20 cellular contexts compared by ENCODE assay signal in the genomic region with DNA sequence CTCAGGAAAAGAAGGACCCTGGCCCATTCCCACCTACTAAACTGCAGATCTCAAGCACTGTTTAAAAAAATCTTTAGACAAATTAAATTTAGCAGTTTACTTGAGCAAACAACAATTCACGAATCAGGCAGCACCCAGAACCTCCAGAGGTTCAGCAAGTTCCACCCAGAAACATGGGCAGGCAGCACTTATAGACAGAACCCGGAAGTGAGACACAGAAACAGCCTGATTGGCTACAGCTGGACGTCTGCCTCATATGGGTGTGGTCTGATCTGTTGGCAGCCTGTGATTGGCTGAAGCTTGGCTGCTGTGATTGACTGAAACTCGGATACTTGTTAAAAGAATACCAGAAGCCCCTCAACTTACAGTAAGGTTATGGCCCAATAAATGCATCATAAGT. TPM values are rescaled to one million over a fixed set of nuclear protein-coding genes. Genes with fewer than 3 reads are reported as not detected.
DNase-seq lines count a peak whose midpoint lies in the region; ATAC-seq, FAIRE-seq and TF ChIP-seq lines count a peak whose summit lies in the region.
"Had no signal": no experiment of that assay in that cellular context is flagged by ENCODE, and none has a peak within 500 bp of the region (broad histone marks: within the 10 kb centered on the region; RNA-seq: fewer than 3 reads in every experiment).

No MANE protein-coding gene starts in this region.

- ATAC-seq in GM18502 (IDR thresholded peaks at IDR 0.05; ENCODE audit: poor library complexity, unreplicated experiment), result no peak
- ATAC-seq: activated naive CD8-positive, alpha-beta T cell treated with anti-CD3 and anti-CD28 coated beads, Interleukin-2, amount 50 U/mL, for 24 hours; heart left ventricle; pancreas had no signal

- POLR2A ChIA-PET in MCF 10A (lab: Yijun Ruan, JAX), result no interaction called here

- H3K27me3 ChIP-seq in breast epithelium, result peaks cover 0 to 4% of the 10 kb centered on the region in 2 donors
- H3K27me3 ChIP-seq in ascending aorta, result no peaks in the 10 kb centered on the region

- H3K36me3 ChIP-seq in breast epithelium (no peaks in the 10 kb centered on the region), ascending aorta (no peaks in the 10 kb centered on the region)
- H3K36me3 ChIP-seq: BLaER1, heart left ventricle, pancreas had no signal

- no TSS peak for BruUV-seq in MCF 10A (replicated peaks; lab: Mats Ljungman, UMichigan)

- TF ChIP-seq CTCF in breast epithelium (IDR thresholded peaks at IDR 0.05), result no peak
- no peak for TF ChIP-seq CTCF in MCF 10A (IDR thresholded peaks at IDR 0.05; ENCODE audit: unreplicated experiment)
- TF ChIP-seq CTCF in ascending aorta (IDR thresholded peaks at IDR 0.05), result no peak
- no peak for TF ChIP-seq CTCF in nephron (IDR thresholded peaks at IDR 0.05; ENCODE audit: unreplicated experiment in 3 of 3)

- CTCF ChIA-PET in MCF 10A (lab: Yijun Ruan, JAX), result no interaction called here

- H3K27ac ChIP-seq in breast epithelium (peak overlapping the region; percentile 54 to 95), ascending aorta (peak overlapping the region; percentile 92 to 94)
- H3K27ac ChIP-seq: BLaER1, dorsolateral prefrontal cortex, pancreas had no signal

- H3K9me3 Mint-ChIP-seq in MCF 10A (ENCODE audit: unreplicated experiment), result peaks cover 21% of the 10 kb centered on the region
- peaks cover 26% of the 10 kb centered on the region for H3K9me3 Mint-ChIP-seq in nephron

- H3K27me3 Mint-ChIP-seq in MCF 10A (ENCODE audit: insufficient read depth, unreplicated experiment), result peaks cover 11% of the 10 kb centered on the region
- peaks cover 13% of the 10 kb centered on the region for H3K27me3 Mint-ChIP-seq in nephron (ENCODE audit: low read depth)

- no peak for FAIRE-seq in GM12892 (lab: Jason Lieb, UNC)
- FAIRE-seq: A204.1, G401.6, GM12891, pancreas had no signal

- no peaks in the 10 kb centered on the region for H3K4me1 Mint-ChIP-seq in MCF 10A (ENCODE audit: insufficient read depth, unreplicated experiment)
- peaks cover 43% of the 10 kb centered on the region for H3K4me1 Mint-ChIP-seq in nephron

- H3K4me3 Mint-ChIP-seq in MCF 10A (ENCODE audit: unreplicated experiment), result no peak overlapping the region
- H3K4me3 Mint-ChIP-seq in nephron, result no peak overlapping the region
- H3K4me3 Mint-ChIP-seq: activated naive CD8-positive, alpha-beta T cell treated with anti-CD3 and anti-CD28 coated beads, Interleukin-2, amount 50 U/mL, for 24 hours had no signal

- H3K4me3 ChIP-seq in breast epithelium (no peak overlapping the region), ascending aorta (no peak overlapping the region)
- H3K4me3 ChIP-seq: BLaER1, dorsolateral prefrontal cortex, heart left ventricle, pancreas had no signal

- intact Hi-C loops in breast epithelium (cut with DNase I; ENCODE audit: low total_unique reads), result no loop called here
- intact Hi-C loops in MCF 10A (cut with micrococcal nuclease), result no loop called here
- intact Hi-C loops in ascending aorta (cut with DNase I), result no loop called here

- H3K9me3 ChIP-seq in breast epithelium (peaks cover 0 to 4% of the 10 kb centered on the region in 2 donors), ascending aorta (no peaks in the 10 kb centered on the region)
- H3K9me3 ChIP-seq: pancreas had no signal

- H3K27ac Mint-ChIP-seq in MCF 10A (ENCODE audit: low read depth, unreplicated experiment) (no peak overlapping the region), nephron (peak overlapping the region in 2 of 3 experiments; percentile 59 to 63)
- H3K27ac Mint-ChIP-seq: activated naive CD8-positive, alpha-beta T cell treated with anti-CD3 and anti-CD28 coated beads, Interleukin-2, amount 50 U/mL, for 24 hours had no signal

- TF ChIP-seq POLR2A in breast epithelium (IDR thresholded peaks at IDR 0.05) (no peak), GM12892 (IDR thresholded peaks at IDR 0.05; ENCODE audit: low read depth, low read length) (no peak)

- no peaks in the 10 kb centered on the region for H3K36me3 Mint-ChIP-seq in MCF 10A (ENCODE audit: insufficient read depth, unreplicated experiment)
- H3K36me3 Mint-ChIP-seq in nephron (ENCODE audit: low read depth), result peaks cover 4% of the 10 kb centered on the region

- DNase-seq in breast epithelium (ENCODE audit: low spot score in 2 of 2) (no peak), MCF 10A (ENCODE audit: unreplicated experiment) (no peak), ascending aorta (ENCODE audit: low spot score in 2 of 2) (peak in 1 of 2 donors; percentile 56), GM12892 (ENCODE audit: insufficient read length) (no peak), glomerular visceral epithelial cell (ENCODE audit: extremely low spot score) (no peak)
- no peak for DNase-seq in activated CD4-positive, alpha-beta T cell treated with anti-CD3 and anti-CD28 coated beads for 4 hours
- DNase-seq: activated naive CD8-positive, alpha-beta T cell treated with anti-CD3 and anti-CD28 coated beads, Interleukin-2, amount 50 U/mL, for 24 hours; erythroblast; NCI-H1930; pancreas; Right ventricle myocardium superior; stimulated activated CD4-positive, alpha-beta T cell treated with anti-CD3 and anti-CD28 coated beads, Interleukin-4, amount 100 ng/mL, for 24 hours had no signal

- H3K4me1 ChIP-seq in breast epithelium, result peaks cover 0 to 5% of the 10 kb centered on the region in 2 donors
- peaks cover 29 to 48% of the 10 kb centered on the region in 2 donors for H3K4me1 ChIP-seq in ascending aorta

RNA-seq across cellular contexts. Expression of a gene that starts 34.7 kb away (rescaled TPM):
- total RNA-seq in breast epithelium (1,000 to 10,000 TPM in 1 of 3 donors, 100 to 1,000 TPM in 2; 177 to 1,266 (median 418) TPM), MCF 10A (2022) (0.61 and 1.9 TPM in 2 replicates), ascending aorta (1,704 TPM)
- polyA plus RNA-seq in GM12892 (2012; ENCODE audit: missing spikeins), result 0.28 TPM

Comparison
In these comparisons a context has a peak if more than half of its experiments do, and no peak if none do; other contexts are left out.
1. RNA of a gene that starts 34.7 kb away (total RNA-seq): 1,704 TPM in ascending aorta (single experiment) and 177 to 1,266 TPM in breast epithelium; 0.61 to 1.9 TPM in MCF 10A; every median in the first group is over 10 times any median in the second.